In the genomic region with DNA sequence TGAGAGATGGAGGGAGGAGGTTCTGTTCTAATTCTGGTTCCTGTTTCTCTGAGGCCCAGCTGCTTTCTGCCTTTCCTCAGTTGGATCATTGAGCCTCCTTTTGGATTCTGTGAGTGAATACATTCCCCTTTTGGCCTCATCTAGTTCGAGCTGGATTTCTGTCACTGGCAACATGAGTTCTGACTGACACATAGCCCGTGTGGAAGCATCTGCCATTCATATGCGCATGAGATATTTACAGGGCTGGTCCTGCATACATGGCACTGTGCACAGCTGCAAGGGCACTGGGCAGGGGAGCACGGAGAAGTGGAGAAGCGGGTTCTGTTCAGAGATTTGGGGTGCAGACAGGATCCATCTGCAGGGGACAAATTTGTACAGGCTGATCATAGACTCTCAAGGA, we compare ENCODE assay signal across 37 cellular contexts.
"Had no signal": no experiment of that assay in that cellular context is flagged by ENCODE, and none has a peak within 500 bp of the region (broad histone marks: within the 10 kb centered on the region; RNA-seq: fewer than 3 reads in every experiment).

No MANE protein-coding gene starts in this region.

- H3K27ac Mint-ChIP-seq: activated B cell treated with CpG ODN at 0.5 μM for 24 hours; activated CD4-positive, alpha-beta memory T cell treated with anti-CD3 and anti-CD28 coated beads, Interleukin-2, amount 10 ng/mL, durations not matched to agents 7 days and 5 days; activated CD4-positive, alpha-beta T cell treated with anti-CD3 and anti-CD28 coated beads, Interleukin-2, amount 10 ng/mL, durations not matched to agents 7 days and 5 days; activated CD8-positive, alpha-beta memory T cell treated with anti-CD3 and anti-CD28 coated beads, Interleukin-2, amount 10 ng/mL, durations not matched to agents 7 days and 5 days; activated CD8-positive, alpha-beta T cell treated with anti-CD3 and anti-CD28 coated beads, Interleukin-2, amount 10 ng/mL, durations not matched to agents 7 days and 5 days; activated naive CD4-positive, alpha-beta T cell treated with anti-CD3 and anti-CD28 coated beads, Interleukin-2, amount 10 ng/mL, durations not matched to agents 7 days and 5 days; activated naive CD4-positive, alpha-beta T cell treated with anti-CD3 and anti-CD28 coated beads, Interleukin-2, amount 50 U/mL, for 24 hours; activated naive CD8-positive, alpha-beta T cell; activated naive CD8-positive, alpha-beta T cell treated with anti-CD3 and anti-CD28 coated beads, Interleukin-2, amount 10 ng/mL, durations not matched to agents 7 days and 5 days; activated naive CD8-positive, alpha-beta T cell treated with anti-CD3 and anti-CD28 coated beads, Interleukin-2, amount 50 U/mL, for 24 hours; activated T-cell treated with anti-CD3 and anti-CD28 coated beads, Interleukin-2, amount 50 U/mL, for 24 hours; activated T-helper 2 cell treated with anti-CD3 and anti-CD28 coated beads, Interferon-gamma antibody, Interleukin-2, Interleukin-4, amounts not matched to agents 10 μg/mL and 5 μg/mL and 100 μg/mL, durations not matched to agents 14 hours and 24 hours and 36 hours; T-helper 1 cell treated with Interleukin-12 subunit alpha and Interleukin-12 subunit beta and Interleukin-4 antibody, amounts not matched to agents 30 μg/mL and 1 μg/mL, for 36 hours; T-helper 2 cell treated with Interferon-gamma antibody and Interleukin-4, amounts not matched to agents 5 μg/mL and 100 μg/mL, for 36 hours had no signal

- H3K4me3 Mint-ChIP-seq: activated B cell treated with CpG ODN at 0.5 μM for 24 hours; activated CD4-positive, alpha-beta memory T cell treated with anti-CD3 and anti-CD28 coated beads, Interleukin-2, amount 10 ng/mL, durations not matched to agents 7 days and 5 days; activated CD4-positive, alpha-beta T cell treated with anti-CD3 and anti-CD28 coated beads, Interleukin-2, amount 10 ng/mL, durations not matched to agents 7 days and 5 days; activated CD8-positive, alpha-beta memory T cell treated with anti-CD3 and anti-CD28 coated beads, Interleukin-2, amount 10 ng/mL, durations not matched to agents 7 days and 5 days; activated CD8-positive, alpha-beta T cell treated with anti-CD3 and anti-CD28 coated beads, Interleukin-2, amount 10 ng/mL, durations not matched to agents 7 days and 5 days; activated naive CD4-positive, alpha-beta T cell treated with anti-CD3 and anti-CD28 coated beads, Interleukin-2, amount 10 ng/mL, durations not matched to agents 7 days and 5 days; activated naive CD4-positive, alpha-beta T cell treated with anti-CD3 and anti-CD28 coated beads, Interleukin-2, amount 50 U/mL, for 24 hours; activated naive CD8-positive, alpha-beta T cell; activated naive CD8-positive, alpha-beta T cell treated with anti-CD3 and anti-CD28 coated beads, Interleukin-2, amount 10 ng/mL, durations not matched to agents 7 days and 5 days; activated naive CD8-positive, alpha-beta T cell treated with anti-CD3 and anti-CD28 coated beads, Interleukin-2, amount 50 U/mL, for 24 hours; activated T-cell treated with anti-CD3 and anti-CD28 coated beads, Interleukin-2, amount 50 U/mL, for 24 hours; central memory CD8-positive, alpha-beta T cell; T-helper 1 cell treated with Interleukin-12 subunit alpha and Interleukin-12 subunit beta and Interleukin-4 antibody, amounts not matched to agents 30 μg/mL and 1 μg/mL, for 36 hours; T-helper 2 cell treated with Interferon-gamma antibody and Interleukin-4, amounts not matched to agents 5 μg/mL and 100 μg/mL, for 36 hours had no signal

- FAIRE-seq: TTC549 had no signal

- H3K4me1 Mint-ChIP-seq: activated B cell treated with CpG ODN at 0.5 μM for 24 hours; activated CD4-positive, alpha-beta memory T cell treated with anti-CD3 and anti-CD28 coated beads, Interleukin-2, amount 10 ng/mL, durations not matched to agents 7 days and 5 days; activated CD4-positive, alpha-beta T cell treated with anti-CD3 and anti-CD28 coated beads, Interleukin-2, amount 10 ng/mL, durations not matched to agents 7 days and 5 days; activated CD8-positive, alpha-beta memory T cell treated with anti-CD3 and anti-CD28 coated beads, Interleukin-2, amount 10 ng/mL, durations not matched to agents 7 days and 5 days; activated naive CD4-positive, alpha-beta T cell treated with anti-CD3 and anti-CD28 coated beads, Interleukin-2, amount 10 ng/mL, durations not matched to agents 7 days and 5 days; activated naive CD4-positive, alpha-beta T cell treated with anti-CD3 and anti-CD28 coated beads, Interleukin-2, amount 50 U/mL, for 24 hours; activated naive CD8-positive, alpha-beta T cell treated with anti-CD3 and anti-CD28 coated beads, Interleukin-2, amount 10 ng/mL, durations not matched to agents 7 days and 5 days; activated naive CD8-positive, alpha-beta T cell treated with anti-CD3 and anti-CD28 coated beads, Interleukin-2, amount 50 U/mL, for 24 hours; central memory CD8-positive, alpha-beta T cell had no signal

- DNase-seq: activated B cell treated with CpG ODN at 0.5 μM for 24 hours; activated CD4-positive, alpha-beta memory T cell treated with anti-CD3 and anti-CD28 coated beads, Interleukin-2, amount 10 ng/mL, durations not matched to agents 7 days and 5 days; activated CD4-positive, alpha-beta T cell treated with anti-CD3 and anti-CD28 coated beads for 48 hours; activated CD4-positive, alpha-beta T cell treated with anti-CD3 and anti-CD28 coated beads, Interleukin-2, amount 10 ng/mL, durations not matched to agents 7 days and 5 days; activated CD4-positive, alpha-beta T cell treated with anti-CD3 and anti-CD28 coated beads, Interleukin-2, amount 50 U/mL, for 48 hours; activated CD4-positive, CD25-positive, alpha-beta regulatory T cell treated with anti-CD3 and anti-CD28 coated beads, Interleukin-2, amount 50 U/mL, for 72 hours; activated CD8-positive, alpha-beta memory T cell treated with anti-CD3 and anti-CD28 coated beads for 24 hours; activated CD8-positive, alpha-beta memory T cell treated with anti-CD3 and anti-CD28 coated beads, Interleukin-2, amount 10 ng/mL, durations not matched to agents 7 days and 5 days; activated CD8-positive, alpha-beta memory T cell treated with anti-CD3 and anti-CD28 coated beads, Interleukin-2, amount 50 U/mL, for 48 hours; activated CD8-positive, alpha-beta T cell treated with anti-CD3 and anti-CD28 coated beads, Interleukin-2, amount 10 ng/mL, durations not matched to agents 7 days and 5 days; activated effector memory CD4-positive, alpha-beta T cell treated with Interleukin-2 at 50 U/mL for 16 hours; activated gamma-delta T cell; activated naive CD4-positive, alpha-beta T cell treated with anti-CD3 and anti-CD28 coated beads, Interleukin-2, amount 10 ng/mL, durations not matched to agents 7 days and 5 days; activated naive CD4-positive, alpha-beta T cell treated with Interleukin-2 at 50 U/mL for 16 hours; activated naive CD8-positive, alpha-beta T cell treated with anti-CD3 and anti-CD28 coated beads, Interleukin-2, amount 10 ng/mL, durations not matched to agents 7 days and 5 days; activated naive CD8-positive, alpha-beta T cell treated with anti-CD3 and anti-CD28 coated beads, Interleukin-2, amount 50 U/mL, for 24 hours; activated T-cell treated with anti-CD3 and anti-CD28 coated beads, Interleukin-2, amount 50 U/mL, for 24 hours; activated T-cell treated with anti-CD3 and anti-CD28 coated beads, Interleukin-2, amount 50 U/mL, for 48 hours; amygdala; anterior cingulate cortex; brain microvascular endothelial cell; caudate nucleus; SW 1271; T-helper 1 cell; T-helper 2 cell; T-helper 9 cell had no signal

- H3K9me3 Mint-ChIP-seq: activated B cell treated with CpG ODN at 0.5 μM for 24 hours; activated CD4-positive, alpha-beta memory T cell treated with anti-CD3 and anti-CD28 coated beads, Interleukin-2, amount 10 ng/mL, durations not matched to agents 7 days and 5 days; activated CD4-positive, alpha-beta T cell treated with anti-CD3 and anti-CD28 coated beads, Interleukin-2, amount 10 ng/mL, durations not matched to agents 7 days and 5 days; activated naive CD4-positive, alpha-beta T cell treated with anti-CD3 and anti-CD28 coated beads, Interleukin-2, amount 10 ng/mL, durations not matched to agents 7 days and 5 days; activated naive CD4-positive, alpha-beta T cell treated with anti-CD3 and anti-CD28 coated beads, Interleukin-2, amount 50 U/mL, for 24 hours; activated naive CD8-positive, alpha-beta T cell treated with anti-CD3 and anti-CD28 coated beads, Interleukin-2, amount 10 ng/mL, durations not matched to agents 7 days and 5 days; activated naive CD8-positive, alpha-beta T cell treated with anti-CD3 and anti-CD28 coated beads, Interleukin-2, amount 50 U/mL, for 24 hours; activated T-cell treated with anti-CD3 and anti-CD28 coated beads, Interleukin-2, amount 50 U/mL, for 24 hours; activated T-helper 2 cell treated with anti-CD3 and anti-CD28 coated beads, Interferon-gamma antibody, Interleukin-2, Interleukin-4, amounts not matched to agents 10 μg/mL and 5 μg/mL and 100 μg/mL, durations not matched to agents 14 hours and 24 hours and 36 hours; central memory CD8-positive, alpha-beta T cell; T-helper 1 cell treated with Interleukin-12 subunit alpha and Interleukin-12 subunit beta and Interleukin-4 antibody, amounts not matched to agents 30 μg/mL and 1 μg/mL, for 36 hours; T-helper 2 cell treated with Interferon-gamma antibody and Interleukin-4, amounts not matched to agents 5 μg/mL and 100 μg/mL, for 36 hours had no signal

- H3K27me3 ChIP-seq: ascending aorta, breast epithelium, cardiac muscle cell had no signal

- H3K36me3 Mint-ChIP-seq: activated CD8-positive, alpha-beta memory T cell treated with anti-CD3 and anti-CD28 coated beads, Interleukin-2, amount 10 ng/mL, durations not matched to agents 7 days and 5 days; activated naive CD4-positive, alpha-beta T cell treated with anti-CD3 and anti-CD28 coated beads, Interleukin-2, amount 10 ng/mL, durations not matched to agents 7 days and 5 days; activated naive CD4-positive, alpha-beta T cell treated with anti-CD3 and anti-CD28 coated beads, Interleukin-2, amount 50 U/mL, for 24 hours; activated naive CD8-positive, alpha-beta T cell; activated naive CD8-positive, alpha-beta T cell treated with anti-CD3 and anti-CD28 coated beads, Interleukin-2, amount 10 ng/mL, durations not matched to agents 7 days and 5 days had no signal

- H3K27ac ChIP-seq: ascending aorta, brain microvascular endothelial cell, breast epithelium, cardiac muscle cell, VCaP had no signal

- H3K9me3 ChIP-seq: ascending aorta, breast epithelium had no signal

- H3K36me3 ChIP-seq: ascending aorta, brain microvascular endothelial cell, breast epithelium, cardiac muscle cell had no signal

- H3K27me3 Mint-ChIP-seq: activated CD4-positive, alpha-beta memory T cell treated with anti-CD3 and anti-CD28 coated beads, Interleukin-2, amount 10 ng/mL, durations not matched to agents 7 days and 5 days; activated CD4-positive, alpha-beta T cell treated with anti-CD3 and anti-CD28 coated beads, Interleukin-2, amount 10 ng/mL, durations not matched to agents 7 days and 5 days had no signal

- H3K4me3 ChIP-seq: ascending aorta, breast epithelium, cardiac muscle cell had no signal

- H3K4me1 ChIP-seq: ascending aorta, breast epithelium had no signal
